Comparison of ENCODE assay signal across 26 cellular contexts in the genomic region with DNA sequence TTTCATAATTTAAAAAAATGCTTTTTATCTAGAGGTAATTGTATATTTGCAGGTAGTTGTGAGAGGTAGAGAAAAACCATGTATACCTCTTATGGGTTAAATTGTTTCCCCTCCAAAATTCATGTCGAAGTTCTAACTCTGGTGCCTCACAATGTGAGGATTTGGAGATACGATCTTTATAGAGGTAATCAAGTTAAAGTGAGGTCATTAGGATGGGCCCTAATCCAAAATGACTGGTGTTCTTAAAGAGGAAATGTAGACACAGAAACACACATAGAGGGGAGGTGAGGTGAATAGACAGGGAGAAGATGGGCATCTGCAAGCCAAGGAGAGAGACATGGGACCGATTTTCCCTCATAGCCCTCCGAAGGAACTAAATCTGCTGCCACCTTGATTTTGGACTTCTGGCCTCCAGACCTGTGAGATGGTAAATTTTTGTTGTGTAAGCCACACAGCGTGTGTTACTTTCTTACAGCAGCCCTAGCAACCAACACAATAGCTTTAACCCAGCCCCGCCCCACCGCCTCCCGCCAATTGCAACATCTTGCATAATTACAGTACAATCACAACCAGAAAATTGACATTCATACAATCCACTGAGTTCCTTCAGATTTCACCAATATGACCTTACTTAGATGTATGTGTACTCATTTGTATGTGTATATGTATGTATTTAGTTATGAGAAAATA.
"Had no signal": no experiment of that assay in that cellular context is flagged by ENCODE, and none has a peak within 500 bp of the region (broad histone marks: within the 10 kb centered on the region; RNA-seq: fewer than 3 reads in every experiment).

No MANE protein-coding gene starts in this region.

- H3K4me1 ChIP-seq: adrenal gland, ascending aorta, esophagus muscularis mucosa, left lung, prostate gland, sigmoid colon, testis, uterus had no signal

- H3K36me3 ChIP-seq: adrenal gland, ascending aorta, esophagus muscularis mucosa, left lung, ovary, prostate gland, sigmoid colon, uterus had no signal

- H3K9me3 ChIP-seq: adrenal gland, ascending aorta, left lung, ovary, prostate gland, sigmoid colon, testis, uterus had no signal

- H3K27me3 ChIP-seq: adrenal gland, ascending aorta, esophagus muscularis mucosa, left lung, ovary, sigmoid colon, testis, uterus had no signal

- H3K4me3 ChIP-seq: adrenal gland, ascending aorta, esophagus muscularis mucosa, left lung, lung, ovary, prostate gland, sigmoid colon, testis, uterus had no signal

- H3K27ac ChIP-seq: adrenal gland, ascending aorta, esophagus muscularis mucosa, left lung, ovary, prostate gland, sigmoid colon, testis, uterus, VCaP had no signal

- ATAC-seq: left lung; naive thymus-derived CD4-positive, alpha-beta T cell; stimulated activated naive CD8-positive, alpha-beta T cell treated with anti-CD3 and anti-CD28 coated beads, Interleukin-15, Interleukin-2, amounts not matched to agents 100 U/mL and 50 U/mL, for 24 hours had no signal

- DNase-seq: activated CD4-positive, alpha-beta memory T cell treated with anti-CD3 and anti-CD28 coated beads for 36 hours; activated CD4-positive, alpha-beta T cell treated with anti-CD3 and anti-CD28 coated beads for 48 hours; activated CD8-positive, alpha-beta memory T cell treated with anti-CD3 and anti-CD28 coated beads, Interleukin-2, amount 50 U/mL, for 4 hours; activated effector memory CD4-positive, alpha-beta T cell treated with anti-CD3 and anti-CD28 coated beads, Interleukin-2, amount 50 U/mL, for 16 hours; activated naive CD4-positive, alpha-beta T cell treated with anti-CD3 and anti-CD28 coated beads for 36 hours; activated naive CD8-positive, alpha-beta T cell treated with anti-CD3 and anti-CD28 coated beads for 36 hours; activated T-cell treated with anti-CD3 and anti-CD28 coated beads, Interleukin-2, amount 50 U/mL, for 1 hour; adrenal gland; caudate nucleus; foreskin melanocyte; kidney glomerular epithelial cell; left lung; naive thymus-derived CD4-positive, alpha-beta T cell; ovary; sigmoid colon; stimulated activated CD4-positive, alpha-beta T cell treated with anti-CD3 and anti-CD28 coated beads, Interleukin-15, amount 100 ng/mL, for 24 hours; stimulated activated CD4-positive, alpha-beta T cell treated with anti-CD3 and anti-CD28 coated beads, Interleukin-2, amount 100 ng/mL, for 24 hours; stimulated activated naive CD8-positive, alpha-beta T cell treated with anti-CD3 and anti-CD28 coated beads, Interleukin-15, Interleukin-2, amounts not matched to agents 100 U/mL and 50 U/mL, for 24 hours; T-helper 9 cell; testis; uterus had no signal
